9 cellular contexts compared by ENCODE assay signal in genomic region chr1:180231506-180232420, GRCh38. TPM values are rescaled to one million over a fixed set of nuclear protein-coding genes. Genes with fewer than 3 reads are reported as not detected.
DNase-seq lines count a peak whose midpoint lies in the region; ATAC-seq and TF ChIP-seq lines count a peak whose summit lies in the region.
"Had no signal": no experiment of that assay in that cellular context is flagged by ENCODE, and none has a peak within 500 bp of the region (broad histone marks: within the 10 kb centered on the region; RNA-seq: fewer than 3 reads in every experiment).

No MANE protein-coding gene starts in this region.

- peak overlapping the region; percentile 43 to 56 for H3K4me3 ChIP-seq in duodenal mucosa (ENCODE audit: low read depth in 1 of 2, low read length in 2 of 2)

- no peaks in the 10 kb centered on the region for H3K9me3 ChIP-seq in CD4-positive, alpha-beta T cell (ENCODE audit: control insufficient read depth, low read length)
- H3K9me3 ChIP-seq in duodenal mucosa (ENCODE audit: control insufficient read depth in 1 of 2, low read length in 2 of 2), result no peaks in the 10 kb centered on the region

- H3K4me3 Mint-ChIP-seq in CD4-positive, alpha-beta T cell, result peak overlapping the region; percentile 83
- peak overlapping the region; percentile 53 for H3K4me3 Mint-ChIP-seq in natural killer cell treated with Interleukin-12 subunit alpha and Interleukin-12 subunit beta and Interleukin-15 and Interleukin-18, amount 100 ng/mL, for 72 hours

- intact Hi-C loops in CD4-positive, alpha-beta T cell (cut with DNase I, micrococcal nuclease), result no loop called here

- H3K36me3 ChIP-seq in duodenal mucosa (ENCODE audit: control insufficient read depth in 1 of 2, insufficient read depth in 2 of 2, low read length in 2 of 2), result no peaks in the 10 kb centered on the region

- H3K27me3 Mint-ChIP-seq in CD4-positive, alpha-beta T cell, result peaks cover 91% of the 10 kb centered on the region
- peaks cover 41 to 50% of the 10 kb centered on the region in 2 donors for H3K27me3 Mint-ChIP-seq in natural killer cell treated with Interleukin-12 subunit alpha and Interleukin-12 subunit beta and Interleukin-15 and Interleukin-18, amount 100 ng/mL, for 72 hours

- H3K27ac Mint-ChIP-seq in CD4-positive, alpha-beta T cell, result no peak overlapping the region
- no peak overlapping the region for H3K27ac Mint-ChIP-seq in natural killer cell treated with Interleukin-12 subunit alpha and Interleukin-12 subunit beta and Interleukin-15 and Interleukin-18, amount 100 ng/mL, for 72 hours

- DNase-seq in CD4-positive, alpha-beta T cell, result no peak
- peak; percentile 30 for DNase-seq in HCEC 1CT
- peak; percentile 92 for DNase-seq in RKO (ENCODE audit: low spot score)
- DNase-seq in natural killer cell treated with Interleukin-12 subunit alpha and Interleukin-12 subunit beta and Interleukin-15 and Interleukin-18, amount 100 ng/mL, for 72 hours (ENCODE audit: low spot score), result no peak
- no peak for DNase-seq in stimulated activated CD4-positive, alpha-beta T cell treated with anti-CD3 and anti-CD28 coated beads, Interleukin-4, amount 100 ng/mL, for 24 hours

- no peak overlapping the region for H3K27ac ChIP-seq in CD4-positive, alpha-beta T cell (ENCODE audit: low read depth, low read length)
- no peak overlapping the region for H3K27ac ChIP-seq in duodenal mucosa (ENCODE audit: low read depth, low read length)

- POLR2A ChIA-PET in CD4-positive, alpha-beta T cell (lab: Charles Lee), result no interaction called here

- no peaks in the 10 kb centered on the region for H3K36me3 Mint-ChIP-seq in CD4-positive, alpha-beta T cell (ENCODE audit: low read depth)
- no peaks in the 10 kb centered on the region for H3K36me3 Mint-ChIP-seq in natural killer cell treated with Interleukin-12 subunit alpha and Interleukin-12 subunit beta and Interleukin-15 and Interleukin-18, amount 100 ng/mL, for 72 hours

- H3K27me3 ChIP-seq in CD4-positive, alpha-beta T cell (ENCODE audit: control insufficient read depth, insufficient read depth, low read length), result peaks cover 87% of the 10 kb centered on the region
- peaks cover 88 to 91% of the 10 kb centered on the region in 2 donors for H3K27me3 ChIP-seq in duodenal mucosa (ENCODE audit: control insufficient read depth in 1 of 2, insufficient read depth in 2 of 2, low read length in 2 of 2)

- no peaks in the 10 kb centered on the region for H3K9me3 Mint-ChIP-seq in CD4-positive, alpha-beta T cell
- H3K9me3 Mint-ChIP-seq in natural killer cell treated with Interleukin-12 subunit alpha and Interleukin-12 subunit beta and Interleukin-15 and Interleukin-18, amount 100 ng/mL, for 72 hours, result no peaks in the 10 kb centered on the region

- CTCF ChIA-PET in CD4-positive, alpha-beta T cell (lab: Charles Lee), result no interaction called here

- no peak for TF ChIP-seq CTCF in CD4-positive, alpha-beta T cell (IDR thresholded peaks at IDR 0.05)

- peaks cover 46% of the 10 kb centered on the region for H3K4me1 Mint-ChIP-seq in CD4-positive, alpha-beta T cell (ENCODE audit: low read depth)
- peaks cover 13 to 18% of the 10 kb centered on the region in 2 donors for H3K4me1 Mint-ChIP-seq in natural killer cell treated with Interleukin-12 subunit alpha and Interleukin-12 subunit beta and Interleukin-15 and Interleukin-18, amount 100 ng/mL, for 72 hours (ENCODE audit: low read depth in 2 of 2)

- H3K9ac ChIP-seq in duodenal mucosa (ENCODE audit: low read depth in 1 of 2, low read length in 2 of 2), result no peak overlapping the region

- H3K4me1 ChIP-seq in duodenal mucosa (ENCODE audit: control insufficient read depth in 1 of 2, insufficient read depth in 2 of 2, low read length in 2 of 2), result peaks cover 22 to 46% of the 10 kb centered on the region in 2 donors

- ATAC-seq in CD4-positive, alpha-beta T cell (ENCODE audit: poor library complexity), result peak; percentile 31
- ATAC-seq in natural killer cell treated with Interleukin-12 subunit alpha and Interleukin-12 subunit beta and Interleukin-15 and Interleukin-18, amount 100 ng/mL, for 72 hours, result no peak
- ATAC-seq in GM18907 (IDR thresholded peaks at IDR 0.05; ENCODE audit: unreplicated experiment), result no peak
- no peak for ATAC-seq in GM19452 (IDR thresholded peaks at IDR 0.05; ENCODE audit: unreplicated experiment)

RNA-seq across cellular contexts. Expression of gene LHX4, which starts 1.7 kb away (rescaled TPM):
- total RNA-seq in CD4-positive, alpha-beta T cell, result under 1 TPM in 1 of 2 experiments, not detected in 1; 0.03 TPM
- total RNA-seq in natural killer cell treated with Interleukin-12 subunit alpha and Interleukin-12 subunit beta and Interleukin-15 and Interleukin-18, amount 100 ng/mL, for 72 hours, result not detected
- total RNA-seq: T-helper 2 cell treated with Interferon-gamma antibody and Interleukin-4, amounts not matched to agents 100 ng/mL and 5 ng/mL, for 36 hours had no signal

Comparison
In these comparisons a context has a peak if more than half of its experiments do, and no peak if none do; other contexts are left out.
1. DNase-seq: peak in HCEC 1CT (single experiment) and RKO (single experiment); none in CD4-positive, alpha-beta T cell (0 of 10), natural killer cell treated with Interleukin-12 subunit alpha and Interleukin-12 subunit beta and Interleukin-15 and Interleukin-18, amount 100 ng/mL, for 72 hours (single experiment) and stimulated activated CD4-positive, alpha-beta T cell treated with anti-CD3 and anti-CD28 coated beads, Interleukin-4, amount 100 ng/mL, for 24 hours (single experiment).